18 cellular contexts compared by ENCODE assay signal in the genomic region with DNA sequence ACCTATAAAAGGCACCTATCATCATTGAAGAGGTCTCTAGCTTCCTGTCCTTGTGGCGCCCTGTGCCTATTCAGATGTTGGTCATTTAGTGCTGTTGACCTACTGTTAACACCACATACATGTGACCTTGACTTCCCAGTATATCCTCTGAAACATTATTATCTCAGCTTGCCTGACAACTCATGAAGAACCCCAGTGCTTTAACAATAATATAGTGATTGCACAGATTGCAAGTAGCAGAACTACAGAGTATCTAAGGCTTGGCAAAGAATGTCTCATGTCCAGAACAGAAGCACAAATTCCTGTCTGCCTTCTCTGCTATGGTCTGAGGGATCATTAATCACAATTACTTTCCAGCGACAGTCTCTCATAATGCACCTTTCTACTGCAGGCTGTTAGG.
DNase-seq lines count a peak whose midpoint lies in the region; ATAC-seq and TF ChIP-seq lines count a peak whose summit lies in the region.
"Had no signal": no experiment of that assay in that cellular context is flagged by ENCODE, and none has a peak within 500 bp of the region (broad histone marks: within the 10 kb centered on the region; RNA-seq: fewer than 3 reads in every experiment).

No MANE protein-coding gene starts in this region.

- H3K36me3 Mint-ChIP-seq in Caco-2 (ENCODE audit: insufficient read depth, unreplicated experiment) (peaks cover 16% of the 10 kb centered on the region), H9 (ENCODE audit: insufficient read depth in 1 of 3, low read depth in 3 of 3) (peaks cover 0 to 9% (median 3%) of the 10 kb centered on the region in 3 experiments; a peak in 2 of 7 replicates)
- H3K36me3 Mint-ChIP-seq: stimulated activated effector memory CD8-positive, alpha-beta T cell treated with anti-CD3 and anti-CD28 coated beads, Interleukin-12 subunit alpha, Interleukin-12 subunit beta, amount 100 ng/mL, for 72 hours had no signal

- no peaks in the 10 kb centered on the region for H3K27me3 Mint-ChIP-seq in Caco-2 (ENCODE audit: insufficient read depth, unreplicated experiment)
- H3K27me3 Mint-ChIP-seq in H9 (ENCODE audit: low read depth): no peaks in the 10 kb centered on the region
- H3K27me3 Mint-ChIP-seq: activated CD8-positive, alpha-beta memory T cell treated with anti-CD3 and anti-CD28 coated beads, Interleukin-2, amount 10 ng/mL, durations not matched to agents 7 days and 5 days had no signal

- H3K36me3 ChIP-seq in Caco-2 (ENCODE audit: control insufficient read depth, insufficient read depth, low read length) (no peaks in the 10 kb centered on the region), mesenchymal stem cell (ENCODE audit: control insufficient read depth in 1 of 2, insufficient read depth in 2 of 2, low read depth in 1 of 2, low read length in 2 of 2) (no peaks in the 10 kb centered on the region)
- no peaks in the 10 kb centered on the region for H3K36me3 ChIP-seq in effector memory CD4-positive, alpha-beta T cell (ENCODE audit: control insufficient read depth, insufficient read depth, low read length)
- H3K36me3 ChIP-seq: SJCRH30, tibial nerve had no signal

- BruUV-seq in Caco-2 (replicated peaks; lab: Mats Ljungman, UMichigan): no TSS peak

- H2BK120ac ChIP-seq in H9 (ENCODE audit: low read depth, low read length, poor library complexity, severe bottlenecking) (no peak overlapping the region), mesenchymal stem cell (ENCODE audit: low read depth, low read length) (no peak overlapping the region)

- H4K8ac ChIP-seq in H9 (replicated peaks; ENCODE audit: insufficient read length, low read depth, low read length) (no peak overlapping the region), mesenchymal stem cell (ENCODE audit: low read length) (no peak overlapping the region)

- H2BK15ac ChIP-seq in H9 (ENCODE audit: low read depth, low read length) (no peak overlapping the region), mesenchymal stem cell (ENCODE audit: low read depth, poor library complexity, severe bottlenecking) (no peak overlapping the region)

- H3K9me3 ChIP-seq in Caco-2: no peaks in the 10 kb centered on the region
- H3K9me3 ChIP-seq in H9 (ENCODE audit: control insufficient read depth, low read depth, low read length): no peaks in the 10 kb centered on the region
- no peaks in the 10 kb centered on the region for H3K9me3 ChIP-seq in mesenchymal stem cell (ENCODE audit: control insufficient read depth, low read length)
- H3K9me3 ChIP-seq in effector memory CD4-positive, alpha-beta T cell (ENCODE audit: control insufficient read depth, low read length): no peaks in the 10 kb centered on the region
- H3K9me3 ChIP-seq: SJCRH30, tibial nerve had no signal

- H4K20me1 ChIP-seq in H9 (ENCODE audit: control insufficient read depth, insufficient read depth, insufficient read length): no peaks in the 10 kb centered on the region

- CTCF ChIA-PET in Caco-2 (lab: Charles Lee): no interaction called here

- peaks cover 34% of the 10 kb centered on the region for H3K4me1 ChIP-seq in Caco-2
- H3K4me1 ChIP-seq in H9 (ENCODE audit: insufficient read depth, low read length): peaks cover 5% of the 10 kb centered on the region; the same call in 1 of the 2 replicates
- H3K4me1 ChIP-seq in mesenchymal stem cell (ENCODE audit: control insufficient read depth, insufficient read depth, low read depth, low read length): no peaks in the 10 kb centered on the region
- no peaks in the 10 kb centered on the region for H3K4me1 ChIP-seq in effector memory CD4-positive, alpha-beta T cell (ENCODE audit: control insufficient read depth, insufficient read depth, low read length, poor library complexity, severe bottlenecking)
- H3K4me1 ChIP-seq: foreskin keratinocyte, SJCRH30, tibial nerve had no signal

- no peak for DNase-seq in Caco-2
- DNase-seq in H9: no peak
- peak; percentile 21 for DNase-seq in astrocyte of the hippocampus (ENCODE audit: low read depth, low spot score)
- peak; percentile 81 for DNase-seq in mesenchymal stem cell
- no peak for DNase-seq in effector memory CD4-positive, alpha-beta T cell
- no peak for DNase-seq in stimulated activated CD4-positive, alpha-beta T cell treated with anti-CD3 and anti-CD28 coated beads, Interleukin-2, amount 100 ng/mL, for 48 hours
- DNase-seq: activated CD4-positive, alpha-beta T cell treated with anti-CD3 and anti-CD28 coated beads for 1 hour; activated CD8-positive, alpha-beta memory T cell treated with anti-CD3 and anti-CD28 coated beads, Interleukin-2, amount 10 ng/mL, durations not matched to agents 7 days and 5 days; activated effector memory CD4-positive, alpha-beta T cell treated with anti-CD3 and anti-CD28 coated beads, Interleukin-2, amount 50 U/mL, for 16 hours; foreskin keratinocyte; midbrain; occipital lobe; SJCRH30; small intestine; T-helper 9 cell had no signal

- H2BK20ac ChIP-seq in H9 (ENCODE audit: low read depth, low read length, poor library complexity, severe bottlenecking): no peak overlapping the region

- H3K27ac ChIP-seq in H9 (ENCODE audit: insufficient read length, low read depth, low read length) (no peak overlapping the region), mesenchymal stem cell (ENCODE audit: low read length, poor library complexity, severe bottlenecking) (no peak overlapping the region)
- no peak overlapping the region for H3K27ac ChIP-seq in effector memory CD4-positive, alpha-beta T cell (ENCODE audit: insufficient read depth, low read length, poor library complexity, severe bottlenecking)
- H3K27ac ChIP-seq: foreskin keratinocyte, SJCRH30, tibial nerve had no signal

- H3K4me2 ChIP-seq in H9 (ENCODE audit: insufficient read depth, insufficient read length, low read length) (no peak overlapping the region), mesenchymal stem cell (ENCODE audit: low read length, poor library complexity, severe bottlenecking) (no peak overlapping the region)

- no peaks in the 10 kb centered on the region for H3K79me2 ChIP-seq in H9 (ENCODE audit: insufficient read depth, low read length)

- no peak overlapping the region for H3K23ac ChIP-seq in H9 (ENCODE audit: insufficient read length, low read depth, low read length)
- no peak overlapping the region for H3K23ac ChIP-seq in mesenchymal stem cell (ENCODE audit: low read length in 2 of 2)

- H2BK12ac ChIP-seq in H9 (ENCODE audit: insufficient read length, low read depth, low read length) (no peak overlapping the region), mesenchymal stem cell (ENCODE audit: low read length in 2 of 2) (no peak overlapping the region)

- H3K9ac ChIP-seq in H9 (ENCODE audit: extremely low read depth, insufficient read length, low read length): no peak overlapping the region
- no peak overlapping the region for H3K9ac ChIP-seq in mesenchymal stem cell (ENCODE audit: low read length)

- H3K4ac ChIP-seq in H9 (ENCODE audit: low read depth, low read length): no peak overlapping the region
- H3K4ac ChIP-seq in mesenchymal stem cell (ENCODE audit: low read depth in 1 of 2, low read length in 2 of 2): no peak overlapping the region

- no peak for TF ChIP-seq CTCF in Caco-2 (IDR thresholded peaks at IDR 0.05; ENCODE audit: insufficient read depth in 1 of 2, low read depth in 1 of 2, low read length in 1 of 2, severe bottlenecking in 1 of 2, unreplicated experiment in 1 of 2)
- TF ChIP-seq CTCF in H9 (conservative IDR thresholded peaks at IDR 0.05): no peak

- H4K5ac ChIP-seq in H9 (ENCODE audit: insufficient read length, low read depth, low read length): no peak overlapping the region

- H3K14ac ChIP-seq in H9 (ENCODE audit: insufficient read depth, low read length) (no peak overlapping the region), mesenchymal stem cell (ENCODE audit: low read length in 2 of 2) (no peak overlapping the region)

- no peak overlapping the region for H3K4me3 Mint-ChIP-seq in Caco-2 (ENCODE audit: unreplicated experiment)
- H3K4me3 Mint-ChIP-seq in H9: no peak overlapping the region
- H3K4me3 Mint-ChIP-seq: activated CD8-positive, alpha-beta memory T cell treated with anti-CD3 and anti-CD28 coated beads, Interleukin-2, amount 10 ng/mL, durations not matched to agents 7 days and 5 days; stimulated activated effector memory CD8-positive, alpha-beta T cell treated with anti-CD3 and anti-CD28 coated beads, Interleukin-12 subunit alpha, Interleukin-12 subunit beta, amount 100 ng/mL, for 72 hours had no signal

- peaks cover 33% of the 10 kb centered on the region for H3K4me1 Mint-ChIP-seq in Caco-2 (ENCODE audit: low read depth, unreplicated experiment)
- H3K4me1 Mint-ChIP-seq in H9: peaks cover 43 to 56% of the 10 kb centered on the region in 2 experiments
- H3K4me1 Mint-ChIP-seq: activated CD8-positive, alpha-beta memory T cell treated with anti-CD3 and anti-CD28 coated beads, Interleukin-2, amount 10 ng/mL, durations not matched to agents 7 days and 5 days had no signal

- no peak overlapping the region for H3K56ac ChIP-seq in H9 (ENCODE audit: insufficient read length, low read depth, low read length)

- POLR2A ChIA-PET in Caco-2 (lab: Charles Lee): no interaction called here

- no peaks in the 10 kb centered on the region for H3K23me2 ChIP-seq in H9 (ENCODE audit: insufficient read length, low read depth, low read length, poor library complexity, severe bottlenecking)

- no peak overlapping the region for H3T11ph ChIP-seq in H9 (ENCODE audit: low read length)

- H3K9me3 Mint-ChIP-seq in Caco-2 (ENCODE audit: unreplicated experiment): peaks cover 8% of the 10 kb centered on the region
- no peaks in the 10 kb centered on the region for H3K9me3 Mint-ChIP-seq in H9
- H3K9me3 Mint-ChIP-seq: stimulated activated effector memory CD8-positive, alpha-beta T cell treated with anti-CD3 and anti-CD28 coated beads, Interleukin-12 subunit alpha, Interleukin-12 subunit beta, amount 100 ng/mL, for 72 hours had no signal

- intact Hi-C loops in Caco-2 (cut with micrococcal nuclease; ENCODE audit: unreplicated experiment): no loop called here

- H3K27me3 ChIP-seq in Caco-2 (replicated peaks; ENCODE audit: control insufficient read depth, insufficient read depth, low read length) (no peaks in the 10 kb centered on the region), H9 (ENCODE audit: insufficient read depth, low read length) (no peaks in the 10 kb centered on the region), mesenchymal stem cell (ENCODE audit: control insufficient read depth in 1 of 2, insufficient read depth in 1 of 2, low read length in 2 of 2) (no peaks in the 10 kb centered on the region)
- H3K27me3 ChIP-seq in effector memory CD4-positive, alpha-beta T cell (replicated peaks; ENCODE audit: control insufficient read depth, insufficient read depth, low read length, poor library complexity, severe bottlenecking): no peaks in the 10 kb centered on the region
- H3K27me3 ChIP-seq: foreskin keratinocyte, SJCRH30, tibial nerve had no signal

- H2AFZ ChIP-seq in H9 (ENCODE audit: low read length) (no peak overlapping the region), mesenchymal stem cell (ENCODE audit: low read depth, low read length) (no peak overlapping the region)

- H3K18ac ChIP-seq in H9 (ENCODE audit: insufficient read length, low read depth, low read length): no peak overlapping the region
- H3K18ac ChIP-seq in mesenchymal stem cell (ENCODE audit: low read depth in 1 of 2, low read length in 2 of 2): no peak overlapping the region

- H3K79me1 ChIP-seq in H9 (ENCODE audit: insufficient read depth, low read depth, low read length, poor library complexity, severe bottlenecking): no peaks in the 10 kb centered on the region
- peaks cover 1% of the 10 kb centered on the region for H3K79me1 ChIP-seq in mesenchymal stem cell (replicated peaks; ENCODE audit: low read length, poor library complexity, severe bottlenecking)

- peak overlapping the region; percentile 80 for H3K27ac Mint-ChIP-seq in Caco-2 (ENCODE audit: unreplicated experiment)
- H3K27ac Mint-ChIP-seq in H9: peak overlapping the region in 2 of 3 experiments; percentile 76 to 98; a peak in 4 of 7 replicates
- H3K27ac Mint-ChIP-seq: activated CD8-positive, alpha-beta memory T cell treated with anti-CD3 and anti-CD28 coated beads, Interleukin-2, amount 10 ng/mL, durations not matched to agents 7 days and 5 days; stimulated activated effector memory CD8-positive, alpha-beta T cell treated with anti-CD3 and anti-CD28 coated beads, Interleukin-12 subunit alpha, Interleukin-12 subunit beta, amount 100 ng/mL, for 72 hours had no signal

- H2BK5ac ChIP-seq in H9 (ENCODE audit: insufficient read length, low read length) (no peak overlapping the region), mesenchymal stem cell (ENCODE audit: low read depth, low read length, poor library complexity, severe bottlenecking) (no peak overlapping the region)

- ATAC-seq in HG02852 (IDR thresholded peaks at IDR 0.05; ENCODE audit: unreplicated experiment): no peak
- ATAC-seq: activated CD8-positive, alpha-beta memory T cell treated with anti-CD3 and anti-CD28 coated beads, Interleukin-2, amount 10 ng/mL, durations not matched to agents 7 days and 5 days; foreskin keratinocyte; stimulated activated effector memory CD8-positive, alpha-beta T cell treated with anti-CD3 and anti-CD28 coated beads, Interleukin-12 subunit alpha, Interleukin-12 subunit beta, amount 100 ng/mL, for 72 hours had no signal

- H3K4me3 ChIP-seq in Caco-2 (ENCODE audit: low read depth, low read length): no peak overlapping the region
- H3K4me3 ChIP-seq in mesenchymal stem cell (ENCODE audit: insufficient read depth in 1 of 2, low read depth in 1 of 2, low read length in 2 of 2): no peak overlapping the region
- no peak overlapping the region for H3K4me3 ChIP-seq in effector memory CD4-positive, alpha-beta T cell (ENCODE audit: insufficient read depth, low read depth, low read length, poor library complexity, severe bottlenecking)
- H3K4me3 ChIP-seq: SJCRH30, tibial nerve had no signal

- H4K91ac ChIP-seq in H9 (ENCODE audit: insufficient read length, low read depth, low read length) (no peak overlapping the region), mesenchymal stem cell (ENCODE audit: low read length) (no peak overlapping the region)

- H2AK5ac ChIP-seq in H9 (ENCODE audit: insufficient read length, low read length) (no peak overlapping the region), mesenchymal stem cell (ENCODE audit: low read length, severe bottlenecking) (no peak overlapping the region)

- no CpG with 5 or more reads among the region's 2 CpGs for WGBS in H9 (ENCODE audit: extremely low coverage, insufficient read length, low lambda C conversion rate)
- 30% methylated on average over 2 of the region's 2 CpGs for WGBS in mesenchymal stem cell

Comparison
In these comparisons a context has a peak if more than half of its experiments do, and no peak if none do; other contexts are left out.
1. DNase-seq: peak in astrocyte of the hippocampus (single experiment) and mesenchymal stem cell (single experiment); none in Caco-2 (0 of 2), H9 (single experiment), effector memory CD4-positive, alpha-beta T cell (0 of 3) and stimulated activated CD4-positive, alpha-beta T cell treated with anti-CD3 and anti-CD28 coated beads, Interleukin-2, amount 100 ng/mL, for 48 hours (0 of 2).